ENCODE assay signal across 8 cellular contexts in genomic region chr15:66883322-66883911, GRCh38.
DNase-seq lines count a peak whose midpoint lies in the region; ATAC-seq, FAIRE-seq and TF ChIP-seq lines count a peak whose summit lies in the region.

No MANE protein-coding gene starts in this region.

- FAIRE-seq in H1 (lab: Jason Lieb, UNC): peak; percentile 7
- peak; percentile 98 for FAIRE-seq in urothelium cell line (lab: Jason Lieb, UNC)

- H3K27ac ChIP-seq in H1 (ENCODE audit: low read depth, low read length) (0 out of 2 replicates have a peak overlapping the region, but pooled peaks have one; percentile 21), lung (ENCODE audit: low read depth in 1 of 2, low read length in 1 of 2) (peak overlapping the region; percentile 41 to 73)

- H3K4ac ChIP-seq in H1 (replicated peaks; ENCODE audit: insufficient read length, low read depth, low read length): peak overlapping the region; percentile 57

- peak overlapping the region; percentile 20; the same call in 1 of the 2 replicates for H2BK5ac ChIP-seq in H1 (ENCODE audit: low read depth, low read length)

- no peak overlapping the region for H2BK20ac ChIP-seq in H1 (ENCODE audit: low read length)

- H3K9me3 ChIP-seq in H1 (ENCODE audit: insufficient read depth in 2 of 2, low read depth in 1 of 2, low read length in 1 of 2) (peaks cover 0 to 9% of the 10 kb centered on the region in 2 experiments; a peak in 2 of 4 replicates), lung (ENCODE audit: control insufficient read depth in 2 of 2, insufficient read depth in 1 of 2, low read length in 1 of 2) (no peaks in the 10 kb centered on the region)

- H3K4me3 ChIP-seq in AG10803 (ENCODE audit: low read length) (no peak overlapping the region), H1 (ENCODE audit: extremely low read depth in 1 of 4, insufficient read depth in 2 of 4, low read depth in 3 of 4, low read length in 4 of 4) (no peak overlapping the region), lung (no peak overlapping the region)

- peak in 1 of 2 experiments; percentile 38; a peak in 1 of 3 replicates for TF ChIP-seq EP300 in H1 (IDR thresholded peaks at IDR 0.05; ENCODE audit: borderline replicate concordance in 1 of 2, low read depth in 2 of 2, low read length in 2 of 2)

- H3K79me1 ChIP-seq in H1 (ENCODE audit: low read depth, low read length): no peaks in the 10 kb centered on the region

- H3K56ac ChIP-seq in H1 (replicated peaks; ENCODE audit: insufficient read length, low read depth, low read length): no peak overlapping the region

- H3K27me3 ChIP-seq in H1 (replicated peaks in 1 of 4; ENCODE audit: control insufficient read depth in 3 of 4, extremely low read depth in 1 of 4, insufficient read depth in 3 of 4, low read length in 3 of 4) (no peaks in the 10 kb centered on the region), lung (ENCODE audit: control insufficient read depth, insufficient read depth) (no peaks in the 10 kb centered on the region)

- ATAC-seq in lung (ENCODE audit: insufficient read depth, low FRiP score) (peak; percentile 66), HG02798 (IDR thresholded peaks at IDR 0.05; ENCODE audit: poor library complexity, unreplicated experiment) (no peak)

- peak overlapping the region; percentile 81 for H3K18ac ChIP-seq in H1 (ENCODE audit: extremely low read depth, low read length)

- H2BK120ac ChIP-seq in H1 (replicated peaks; ENCODE audit: low read depth, low read length): no peak overlapping the region

- no peak overlapping the region for H2AK5ac ChIP-seq in H1 (ENCODE audit: low read depth, low read length)

- H4K8ac ChIP-seq in H1 (ENCODE audit: extremely low read depth, insufficient read depth, low read length): peak overlapping the region; percentile 31; the same call in 1 of the 2 replicates

- H3K79me2 ChIP-seq in H1 (ENCODE audit: control insufficient read depth in 1 of 2, insufficient read depth in 2 of 2, low read length in 2 of 2): no peaks in the 10 kb centered on the region

- CTCF ChIA-PET in H1 (lab: Charles Lee; ENCODE audit: partially characterized antibody): interaction anchor here (0.9 to 2.0 kb wide), 8 partner anchors 14 to 61 kb away, joined by 3 to 10 read pairs (median 4); no protein-coding TSS in a partner anchor

- H3K4me1 ChIP-seq in H1 (replicated peaks in 1 of 4; ENCODE audit: control insufficient read depth in 3 of 4, insufficient read depth in 4 of 4, low read length in 3 of 4) (peaks cover 0 to 9% (median 4%) of the 10 kb centered on the region in 4 experiments; a peak in 5 of 7 replicates), lung (ENCODE audit: control insufficient read depth in 2 of 2, insufficient read depth in 2 of 2, low read length in 2 of 2) (peaks cover 5 to 14% of the 10 kb centered on the region in 2 donors)

- no peak overlapping the region for H3K14ac ChIP-seq in H1 (ENCODE audit: insufficient read length)

- no peak overlapping the region for H3K9ac ChIP-seq in H1 (replicated peaks in 1 of 4; ENCODE audit: extremely low read depth in 1 of 4, low read depth in 3 of 4, low read length in 3 of 4)

- 18% methylated on average over 10 of the region's 10 CpGs; no CpG with 5 or more reads in 1 of the 2 experiments for WGBS in H1 (ENCODE audit: extremely low coverage in 1 of 2, insufficient coverage in 1 of 2, insufficient read length in 1 of 2, insufficient replicate concordance in 2 of 2, low coverage in 1 of 2, low lambda C conversion rate in 2 of 2, missing lambda C conversion rate in 1 of 2), 2 experiments
- WGBS in lung, 2 donors: 26 to 59% methylated on average over 10 of the region's 10 CpGs

- H3K36me3 ChIP-seq in H1 (ENCODE audit: control insufficient read depth in 2 of 4, insufficient read depth in 4 of 4, low read length in 3 of 4) (no peaks in the 10 kb centered on the region), lung (ENCODE audit: control insufficient read depth in 2 of 2, insufficient read depth in 2 of 2, low read length in 2 of 2) (no peaks in the 10 kb centered on the region)

- POLR2A ChIA-PET in H1 (lab: Charles Lee; ENCODE audit: partially characterized antibody): interaction anchor here (0.6 to 1.7 kb wide), 3 partner anchors 13 to 568 kb away, joined by 3 to 4 read pairs (median 3); no protein-coding TSS in a partner anchor

- no peak overlapping the region; the same call in 1 of the 2 replicates for H2AFZ ChIP-seq in H1 (ENCODE audit: low read length)

- TF ChIP-seq POLR2A in H1 (IDR thresholded peaks at IDR 0.05; ENCODE audit: control extremely low read depth in 1 of 2, low read depth in 2 of 2, low read length in 2 of 2): peak in 1 of 2 experiments; percentile 50; a peak in 1 of 3 replicates

- TF ChIP-seq CTCF in AG10803 (conservative IDR thresholded peaks at IDR 0.05; ENCODE audit: low read length) (no peak), H1 (IDR thresholded peaks at IDR 0.05; ENCODE audit: control extremely low read depth in 1 of 3, insufficient read depth in 1 of 3, low read depth in 1 of 3, low read length in 3 of 3) (no peak), lung (IDR thresholded peaks at IDR 0.05; ENCODE audit: control extremely low read depth, extremely low read depth) (no peak)

- H3K23ac ChIP-seq in H1 (ENCODE audit: insufficient read length): no peak overlapping the region

- DNase-seq in AG10803 (ENCODE audit: low read depth) (peak; percentile 100), NCI-H2196 (lab: John Stamatoyannopoulos, UW; ENCODE audit: unreplicated experiment) (peak; percentile 28), H1 (ENCODE audit: low read depth in 1 of 2, low spot score in 2 of 2) (peak; percentile 58 to 89), lung (ENCODE audit: low spot score) (peak; percentile 89), urothelium cell line (ENCODE audit: low spot score) (peak; percentile 97), HUDEP-2 (lab: John Stamatoyannopoulos, UW; ENCODE audit: unreplicated experiment in 76 of 76) (no peak), cerebellum (ENCODE audit: low spot score) (no peak)

- H2BK15ac ChIP-seq in H1 (ENCODE audit: low read length): no peak overlapping the region

- H4K20me1 ChIP-seq in H1 (replicated peaks in 1 of 2; ENCODE audit: control insufficient read depth in 1 of 2, insufficient read depth in 2 of 2, low read length in 2 of 2): no peaks in the 10 kb centered on the region

- peak overlapping the region; percentile 20 to 58; a peak in 3 of 4 replicates for H3K4me2 ChIP-seq in H1 (ENCODE audit: insufficient read depth in 1 of 2, low read depth in 2 of 2, low read length in 2 of 2)

- no peak overlapping the region for H4K91ac ChIP-seq in H1 (replicated peaks; ENCODE audit: insufficient read length, low read length)

- H2BK12ac ChIP-seq in H1 (ENCODE audit: low read depth, low read length): peak overlapping the region; percentile 70

- no peaks in the 10 kb centered on the region for H3K23me2 ChIP-seq in H1 (ENCODE audit: low read depth, low read length)

- no peak for TF ChIP-seq RAD21 in H1 (IDR thresholded peaks at IDR 0.05 in 1 of 2, conservative IDR thresholded peaks at IDR 0.05 in 1 of 2; ENCODE audit: low read depth in 2 of 2, low read length in 2 of 2)

- peak overlapping the region; percentile 12 for H4K5ac ChIP-seq in H1 (ENCODE audit: insufficient read length, low read depth, low read length)

TF ChIP-seq in H1, 55 proteins besides CTCF, POLR2A, EP300 and RAD21:
- peak; percentile 87 for TF ChIP-seq TEAD4 (IDR thresholded peaks at IDR 0.05; ENCODE audit: low read depth, low read length)
- peak; percentile 67; the same call in 1 of the 2 replicates for TF ChIP-seq SP1 (IDR thresholded peaks at IDR 0.05; ENCODE audit: low read depth, low read length)
- peak; percentile 69; the same call in 1 of the 2 replicates for TF ChIP-seq JUN (IDR thresholded peaks at IDR 0.05; ENCODE audit: low read depth, low read length)
- 0 out of 2 replicates have a peak, but pooled peaks have one; percentile 18 for TF ChIP-seq TAF1 (IDR thresholded peaks at IDR 0.05; ENCODE audit: low read depth, low read length)
- peak; percentile 75 for TF ChIP-seq ASH2L (IDR thresholded peaks at IDR 0.05; ENCODE audit: low read length)
- TF ChIP-seq RNF2 (IDR thresholded peaks at IDR 0.05; ENCODE audit: borderline replicate concordance, low read depth, low read length, missing control alignments, poor library complexity, severe bottlenecking): no peak
- peak; percentile 90 for TF ChIP-seq BACH1 (IDR thresholded peaks at IDR 0.05; ENCODE audit: low read length)
- TF ChIP-seq, protein P1, sequence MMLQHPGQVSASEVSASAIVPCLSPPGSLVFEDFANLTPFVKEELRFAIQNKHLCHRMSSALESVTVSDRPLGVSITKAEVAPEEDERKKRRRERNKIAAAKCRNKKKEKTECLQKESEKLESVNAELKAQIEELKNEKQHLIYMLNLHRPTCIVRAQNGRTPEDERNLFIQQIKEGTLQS (IDR thresholded peaks at IDR 0.05; ENCODE audit: insufficient read depth, low read depth, low read length): peak; percentile 43; the same call in 1 of the 2 replicates
- peak; percentile 72; the same call in 1 of the 2 replicates for TF ChIP-seq MAFK (IDR thresholded peaks at IDR 0.05; ENCODE audit: low read depth, low read length)
- no peak for TF ChIP-seq SAP30 (IDR thresholded peaks at IDR 0.05; ENCODE audit: insufficient read depth, insufficient replicate concordance, low read length)
- peak in 1 of 2 experiments; percentile 87; a peak in 2 of 4 replicates for TF ChIP-seq HDAC2 (IDR thresholded peaks at IDR 0.05; ENCODE audit: borderline replicate concordance in 1 of 2, low read depth in 2 of 2, low read length in 2 of 2)
- peak; percentile 97 for TF ChIP-seq JUND (IDR thresholded peaks at IDR 0.05; ENCODE audit: low read length)
- no peak for TF ChIP-seq SP2 (IDR thresholded peaks at IDR 0.05; ENCODE audit: low read length)
TF ChIP-seq in H1: peak in this region for 10.

Comparison
In these comparisons a context has a peak if more than half of its experiments do, and no peak if none do; other contexts are left out.
1. DNase-seq: peak in AG10803 (single experiment), NCI-H2196 (single experiment), H1 (2 of 2), lung (single experiment) and urothelium cell line (single experiment); none in HUDEP-2 (0 of 76) and cerebellum (single experiment).